Comparison of ENCODE assay signal across 20 cellular contexts in the genomic region with DNA sequence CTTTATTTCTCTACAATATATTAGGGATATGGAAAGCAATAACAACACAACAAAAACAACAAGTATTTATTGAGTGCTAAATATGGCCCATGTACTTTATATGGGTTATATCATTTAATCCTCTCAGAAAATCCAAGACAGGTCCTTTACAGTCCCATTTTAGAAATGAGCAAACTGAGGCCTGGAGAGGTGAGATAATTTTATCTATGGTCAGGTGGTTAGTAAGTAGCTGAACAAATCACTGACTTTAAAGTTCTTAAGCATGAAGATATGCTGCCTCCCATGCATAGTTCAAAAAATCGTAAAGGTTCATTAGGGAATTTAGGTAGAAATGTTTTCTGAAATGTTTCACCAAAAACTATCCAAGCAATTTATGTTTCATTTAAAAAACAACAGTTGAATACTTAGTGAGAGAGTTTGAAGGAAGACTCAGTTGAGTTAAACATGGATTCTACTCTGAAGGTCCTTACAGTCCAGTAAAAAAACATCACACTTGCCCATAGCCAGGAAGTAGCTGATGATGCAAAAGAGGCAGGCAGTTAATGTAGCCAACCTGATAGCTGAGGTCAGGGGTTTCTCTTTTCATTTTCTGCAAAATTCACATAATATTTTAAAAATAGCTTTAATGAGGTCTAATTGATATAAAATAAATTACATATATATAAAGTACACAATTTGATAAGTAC. TPM values are rescaled to one million over a fixed set of nuclear protein-coding genes. Genes with fewer than 3 reads are reported as not detected.
DNase-seq lines count a peak whose midpoint lies in the region; ATAC-seq and TF ChIP-seq lines count a peak whose summit lies in the region.
"Had no signal": no experiment of that assay in that cellular context is flagged by ENCODE, and none has a peak within 500 bp of the region (broad histone marks: within the 10 kb centered on the region; RNA-seq: fewer than 3 reads in every experiment).

No MANE protein-coding gene starts in this region.

- no peaks in the 10 kb centered on the region for H3K27me3 Mint-ChIP-seq in activated CD8-positive, alpha-beta T cell treated with anti-CD3 and anti-CD28 coated beads for 36 hours
- H3K27me3 Mint-ChIP-seq: progenitor cell of endocrine pancreas, T-cell had no signal

- no peak overlapping the region for H3K4me3 Mint-ChIP-seq in activated CD8-positive, alpha-beta T cell treated with anti-CD3 and anti-CD28 coated beads for 36 hours
- H3K4me3 Mint-ChIP-seq: CD14-positive monocyte, T-cell had no signal

- CTCF ChIA-PET in activated CD8-positive, alpha-beta T cell treated with anti-CD3 and anti-CD28 coated beads for 36 hours (lab: Charles Lee), result interaction anchor here (1.0 to 3.6 kb wide), 4 partner anchors 8 to 123 kb away, joined by 3 to 14 read pairs (median 6); a partner anchor contains a TSS

- H3K4me1 Mint-ChIP-seq in activated CD8-positive, alpha-beta T cell treated with anti-CD3 and anti-CD28 coated beads for 36 hours (ENCODE audit: low read depth), result peaks cover 45% of the 10 kb centered on the region

- peak; percentile 25 for DNase-seq in GF-D8 (lab: John Stamatoyannopoulos, UW)
- DNase-seq in activated CD8-positive, alpha-beta T cell treated with anti-CD3 and anti-CD28 coated beads for 36 hours, result no peak
- no peak for DNase-seq in NCI-H1930 (lab: John Stamatoyannopoulos, UW)
- no peak for DNase-seq in iPS-NIHi11 (ENCODE audit: low spot score)
- no peak for DNase-seq in activated CD4-positive, alpha-beta T cell treated with anti-CD3 and anti-CD28 coated beads, Interleukin-2, amount 50 U/mL, for 4 hours
- DNase-seq: activated CD4-positive, alpha-beta T cell treated with anti-CD3 and anti-CD28 coated beads for 4 hours; gastrocnemius medialis; Karpas-422; NCI-H1092; NCI-H187 treated with DMSO at 0.1 percent for 48 hours; NCI-H748 treated with DMSO at 0.1 percent for 48 hours; PC-3; SIG-M5; T-cell; uterus had no signal

- peak overlapping the region; percentile 28 for H3K27ac Mint-ChIP-seq in activated CD8-positive, alpha-beta T cell treated with anti-CD3 and anti-CD28 coated beads for 36 hours
- H3K27ac Mint-ChIP-seq: CD14-positive monocyte, progenitor cell of endocrine pancreas had no signal

- ATAC-seq in GM18909 (IDR thresholded peaks at IDR 0.05; ENCODE audit: poor library complexity, unreplicated experiment) (peak; percentile 63), HG03432 (IDR thresholded peaks at IDR 0.05; ENCODE audit: unreplicated experiment) (peak; percentile 50), HG02981 (IDR thresholded peaks at IDR 0.05; ENCODE audit: unreplicated experiment) (no peak)
- peak; percentile 78 for ATAC-seq in activated CD8-positive, alpha-beta T cell treated with anti-CD3 and anti-CD28 coated beads for 36 hours
- ATAC-seq: gastrocnemius medialis, PC-3, T-cell had no signal

- no peaks in the 10 kb centered on the region for H3K9me3 Mint-ChIP-seq in activated CD8-positive, alpha-beta T cell treated with anti-CD3 and anti-CD28 coated beads for 36 hours
- H3K9me3 Mint-ChIP-seq: CD14-positive monocyte, T-cell had no signal

- intact Hi-C loops in activated CD8-positive, alpha-beta T cell treated with anti-CD3 and anti-CD28 coated beads for 36 hours (cut with micrococcal nuclease), result no loop called here

- POLR2A ChIA-PET in activated CD8-positive, alpha-beta T cell treated with anti-CD3 and anti-CD28 coated beads for 36 hours (lab: Charles Lee), result interaction anchor here (0.9 to 4.2 kb wide), 4 partner anchors 8 to 11 kb away, joined by 3 to 33 read pairs (median 3); a partner anchor contains a TSS

- no peaks in the 10 kb centered on the region for H3K36me3 Mint-ChIP-seq in activated CD8-positive, alpha-beta T cell treated with anti-CD3 and anti-CD28 coated beads for 36 hours (ENCODE audit: low read depth)
- H3K36me3 Mint-ChIP-seq: CD14-positive monocyte, T-cell had no signal

- no peak for TF ChIP-seq CTCF in activated CD8-positive, alpha-beta T cell treated with anti-CD3 and anti-CD28 coated beads for 36 hours (IDR thresholded peaks at IDR 0.05)

RNA-seq across cellular contexts. Expression of a gene that starts 7.6 kb away (rescaled TPM):
- 10 to 100 TPM; 57.3 to 57.6 TPM for total RNA-seq in activated CD8-positive, alpha-beta T cell treated with anti-CD3 and anti-CD28 coated beads for 36 hours

RNA-seq across cellular contexts. Expression of a gene that starts 59.5 kb away (rescaled TPM):
- total RNA-seq in activated CD8-positive, alpha-beta T cell treated with anti-CD3 and anti-CD28 coated beads for 36 hours, result 100 to 1,000 TPM; 292 to 308 TPM
